Comparison of ENCODE assay signal across 8 cellular contexts in the genomic region with DNA sequence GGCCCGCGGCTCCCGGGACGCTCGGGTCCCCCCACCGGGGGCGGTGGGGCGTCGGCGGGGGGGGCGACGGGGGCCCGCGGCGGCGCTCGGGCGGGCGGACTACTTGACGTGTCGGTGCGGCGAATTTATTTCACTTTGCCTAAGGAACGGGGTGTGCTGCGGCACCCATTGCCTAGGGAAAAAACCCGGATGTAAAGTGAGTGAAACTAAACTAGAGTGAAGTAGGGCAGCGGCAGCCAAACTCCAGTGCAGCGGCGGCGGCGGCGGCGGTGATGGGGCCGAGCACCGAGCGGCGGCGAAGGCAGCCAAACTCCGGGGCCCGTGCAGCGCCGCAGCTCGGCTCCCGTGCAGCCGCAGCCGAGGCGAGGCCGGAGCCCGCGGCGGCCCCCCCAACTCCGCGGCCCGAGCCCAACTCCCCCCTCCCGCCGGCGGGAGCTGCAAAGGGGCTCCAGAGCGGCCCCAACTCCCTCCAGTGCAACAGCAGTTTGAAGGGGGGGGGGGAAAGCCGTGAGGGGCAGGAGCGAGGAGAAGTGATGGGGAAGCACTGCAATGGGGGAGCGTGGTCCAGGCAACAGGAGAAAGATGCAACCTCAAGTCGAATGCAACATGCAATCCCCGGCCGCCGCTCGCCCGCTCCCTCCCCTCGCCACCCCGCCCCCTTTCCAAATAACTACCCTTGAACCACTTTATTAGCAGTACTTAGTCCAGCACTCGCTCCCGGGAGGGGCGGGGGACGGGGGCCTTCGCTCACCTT. TPM values are rescaled to one million over a fixed set of nuclear protein-coding genes. Genes with fewer than 3 reads are reported as not detected.
A peak's percentile ranks its signal among the peaks of the same experiment; 100 is the strongest.
DNase-seq lines count a peak whose midpoint lies in the region; ATAC-seq and TF ChIP-seq lines count a peak whose summit lies in the region.

No MANE protein-coding gene starts in this region.

- WGBS in tibial nerve, 2 donors: 0 to 1% methylated on average over 32 to 72 of the region's 74 CpGs

- peak overlapping the region; percentile 46 for H3K4me2 ChIP-seq in parathyroid adenoma (ENCODE audit: low read length)

- H3K27me3 ChIP-seq in GM06990 (replicated peaks; ENCODE audit: control insufficient read depth, insufficient read depth, low read length) (no peaks in the 10 kb centered on the region), parathyroid adenoma (ENCODE audit: control insufficient read depth, insufficient read depth, low read length) (no peaks in the 10 kb centered on the region), tibial nerve (no peaks in the 10 kb centered on the region)

- peak overlapping the region; percentile 73 for H2AFZ ChIP-seq in parathyroid adenoma

- intact Hi-C loops in Right ventricle myocardium superior (cut with DNase I): loop anchor here (10.0 kb wide), 1 partner anchor 113 kb away; no protein-coding TSS in a partner anchor

- peak overlapping the region; percentile 80 for H3K27ac Mint-ChIP-seq in activated naive CD8-positive, alpha-beta T cell treated with anti-CD3 and anti-CD28 coated beads for 36 hours

- TF ChIP-seq POLR2A in tibial nerve (IDR thresholded peaks at IDR 0.05): no peak

- H3K36me3 ChIP-seq in GM06990 (ENCODE audit: control insufficient read depth, insufficient read depth, low read length) (no peaks in the 10 kb centered on the region), parathyroid adenoma (ENCODE audit: control insufficient read depth, insufficient read depth, low read length) (no peaks in the 10 kb centered on the region), tibial nerve (no peaks in the 10 kb centered on the region)

- peaks cover 9% of the 10 kb centered on the region for H3K79me2 ChIP-seq in parathyroid adenoma

- ATAC-seq in SK-N-SH treated with all-trans-retinoic acid at 6 μM for 48 hours: peak; percentile 30
- peak; percentile 37 for ATAC-seq in Right ventricle myocardium superior (ENCODE audit: poor library complexity)

- no peaks in the 10 kb centered on the region for H3K27me3 Mint-ChIP-seq in activated naive CD8-positive, alpha-beta T cell treated with anti-CD3 and anti-CD28 coated beads for 36 hours

- H3K4me1 ChIP-seq in parathyroid adenoma (no peaks in the 10 kb centered on the region), tibial nerve (peaks cover 0 to 32% (median 12%) of the 10 kb centered on the region in 4 donors)

- peaks cover 43% of the 10 kb centered on the region for H3K4me1 Mint-ChIP-seq in activated naive CD8-positive, alpha-beta T cell treated with anti-CD3 and anti-CD28 coated beads for 36 hours

- H3K9me3 ChIP-seq in parathyroid adenoma (ENCODE audit: control insufficient read depth, low read length) (no peaks in the 10 kb centered on the region), tibial nerve (no peaks in the 10 kb centered on the region)

- no peak overlapping the region for H3K9ac ChIP-seq in parathyroid adenoma

- no peaks in the 10 kb centered on the region for H3K9me3 Mint-ChIP-seq in activated naive CD8-positive, alpha-beta T cell treated with anti-CD3 and anti-CD28 coated beads for 36 hours

- no peak for TF ChIP-seq EP300 in tibial nerve (IDR thresholded peaks at IDR 0.05)

- H3K4me3 Mint-ChIP-seq in activated naive CD8-positive, alpha-beta T cell treated with anti-CD3 and anti-CD28 coated beads for 36 hours: peak overlapping the region; percentile 82

- DNase-seq in GM06990 (ENCODE audit: extremely low read depth, insufficient read length) (peak; percentile 79), HFF-Myc (ENCODE audit: extremely low read depth, low read depth) (peak; percentile 42), NAMALWA (ENCODE audit: low spot score) (peak; percentile 88), Right ventricle myocardium superior (peak; percentile 90), tibial nerve (ENCODE audit: low spot score in 2 of 2) (peak; percentile 55 to 65)
- no peak for DNase-seq in activated naive CD8-positive, alpha-beta T cell treated with anti-CD3 and anti-CD28 coated beads for 36 hours

- H3K27ac ChIP-seq in parathyroid adenoma: peak overlapping the region; percentile 84
- peak overlapping the region; percentile 45 to 96 (median 90) for H3K27ac ChIP-seq in tibial nerve

- TF ChIP-seq CTCF in GM06990 (IDR thresholded peaks at IDR 0.05; ENCODE audit: insufficient read depth, low read length, poor library complexity, severe bottlenecking): no peak
- no peak for TF ChIP-seq CTCF in HFF-Myc (IDR thresholded peaks at IDR 0.05; ENCODE audit: low read depth, low read length, missing control alignments)
- no peak for TF ChIP-seq CTCF in parathyroid adenoma (IDR thresholded peaks at IDR 0.05)
- no peak for TF ChIP-seq CTCF in tibial nerve (IDR thresholded peaks at IDR 0.05)

- H3K4me3 ChIP-seq in GM06990 (replicated peaks; ENCODE audit: low read depth, low read length): peak overlapping the region; percentile 77
- peak overlapping the region; percentile 63 for H3K4me3 ChIP-seq in HFF-Myc (replicated peaks; ENCODE audit: low read depth, low read length)
- peak overlapping the region; percentile 61 for H3K4me3 ChIP-seq in parathyroid adenoma (ENCODE audit: low read depth, low read length)
- H3K4me3 ChIP-seq in tibial nerve: peak overlapping the region; percentile 51 to 78 (median 69)

- H3K36me3 Mint-ChIP-seq in activated naive CD8-positive, alpha-beta T cell treated with anti-CD3 and anti-CD28 coated beads for 36 hours: peaks cover 1% of the 10 kb centered on the region

TF ChIP-seq in SK-N-SH treated with all-trans-retinoic acid at 6 μM for 48 hours, 23 proteins besides CTCF, POLR2A, EP300 and RAD21:
- TF ChIP-seq ISL1 (CRISPR knock-in tag; IDR thresholded peaks at IDR 0.05): no peak
- TF ChIP-seq, protein P1, sequence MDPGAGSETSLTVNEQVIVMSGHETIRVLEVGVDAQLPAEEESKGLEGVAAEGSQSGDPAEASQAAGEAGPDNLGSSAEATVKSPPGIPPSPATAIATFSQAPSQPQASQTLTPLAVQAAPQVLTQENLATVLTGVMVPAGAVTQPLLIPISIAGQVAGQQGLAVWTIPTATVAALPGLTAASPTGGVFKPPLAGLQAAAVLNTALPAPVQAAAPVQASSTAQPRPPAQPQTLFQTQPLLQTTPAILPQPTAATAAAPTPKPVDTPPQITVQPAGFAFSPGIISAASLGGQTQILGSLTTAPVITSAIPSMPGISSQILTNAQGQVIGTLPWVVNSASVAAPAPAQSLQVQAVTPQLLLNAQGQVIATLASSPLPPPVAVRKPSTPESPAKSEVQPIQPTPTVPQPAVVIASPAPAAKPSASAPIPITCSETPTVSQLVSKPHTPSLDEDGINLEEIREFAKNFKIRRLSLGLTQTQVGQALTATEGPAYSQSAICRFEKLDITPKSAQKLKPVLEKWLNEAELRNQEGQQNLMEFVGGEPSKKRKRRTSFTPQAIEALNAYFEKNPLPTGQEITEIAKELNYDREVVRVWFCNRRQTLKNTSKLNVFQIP (CRISPR knock-in tag; IDR thresholded peaks at IDR 0.05; ENCODE audit: borderline replicate concordance, low read depth): no peak
- TF ChIP-seq, protein P2, sequence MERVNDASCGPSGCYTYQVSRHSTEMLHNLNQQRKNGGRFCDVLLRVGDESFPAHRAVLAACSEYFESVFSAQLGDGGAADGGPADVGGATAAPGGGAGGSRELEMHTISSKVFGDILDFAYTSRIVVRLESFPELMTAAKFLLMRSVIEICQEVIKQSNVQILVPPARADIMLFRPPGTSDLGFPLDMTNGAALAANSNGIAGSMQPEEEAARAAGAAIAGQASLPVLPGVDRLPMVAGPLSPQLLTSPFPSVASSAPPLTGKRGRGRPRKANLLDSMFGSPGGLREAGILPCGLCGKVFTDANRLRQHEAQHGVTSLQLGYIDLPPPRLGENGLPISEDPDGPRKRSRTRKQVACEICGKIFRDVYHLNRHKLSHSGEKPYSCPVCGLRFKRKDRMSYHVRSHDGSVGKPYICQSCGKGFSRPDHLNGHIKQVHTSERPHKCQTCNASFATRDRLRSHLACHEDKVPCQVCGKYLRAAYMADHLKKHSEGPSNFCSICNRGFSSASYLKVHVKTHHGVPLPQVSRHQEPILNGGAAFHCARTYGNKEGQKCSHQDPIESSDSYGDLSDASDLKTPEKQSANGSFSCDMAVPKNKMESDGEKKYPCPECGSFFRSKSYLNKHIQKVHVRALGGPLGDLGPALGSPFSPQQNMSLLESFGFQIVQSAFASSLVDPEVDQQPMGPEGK (CRISPR knock-in tag; IDR thresholded peaks at IDR 0.05; ENCODE audit: borderline replicate concordance): peak; percentile 23; the same call in 1 of the 2 replicates

RNA-seq across cellular contexts. Expression of a gene that starts 0.6 kb away (rescaled TPM):
- 10 to 100 TPM; 24.8 to 29.7 TPM for total RNA-seq in activated naive CD8-positive, alpha-beta T cell treated with anti-CD3 and anti-CD28 coated beads for 36 hours
- total RNA-seq in Right ventricle myocardium superior (36.6 TPM), tibial nerve (10 to 100 TPM; 30.4 to 58.5 (median 49.4) TPM)
